1 cellular context compared by ENCODE assay signal in the genomic region with DNA sequence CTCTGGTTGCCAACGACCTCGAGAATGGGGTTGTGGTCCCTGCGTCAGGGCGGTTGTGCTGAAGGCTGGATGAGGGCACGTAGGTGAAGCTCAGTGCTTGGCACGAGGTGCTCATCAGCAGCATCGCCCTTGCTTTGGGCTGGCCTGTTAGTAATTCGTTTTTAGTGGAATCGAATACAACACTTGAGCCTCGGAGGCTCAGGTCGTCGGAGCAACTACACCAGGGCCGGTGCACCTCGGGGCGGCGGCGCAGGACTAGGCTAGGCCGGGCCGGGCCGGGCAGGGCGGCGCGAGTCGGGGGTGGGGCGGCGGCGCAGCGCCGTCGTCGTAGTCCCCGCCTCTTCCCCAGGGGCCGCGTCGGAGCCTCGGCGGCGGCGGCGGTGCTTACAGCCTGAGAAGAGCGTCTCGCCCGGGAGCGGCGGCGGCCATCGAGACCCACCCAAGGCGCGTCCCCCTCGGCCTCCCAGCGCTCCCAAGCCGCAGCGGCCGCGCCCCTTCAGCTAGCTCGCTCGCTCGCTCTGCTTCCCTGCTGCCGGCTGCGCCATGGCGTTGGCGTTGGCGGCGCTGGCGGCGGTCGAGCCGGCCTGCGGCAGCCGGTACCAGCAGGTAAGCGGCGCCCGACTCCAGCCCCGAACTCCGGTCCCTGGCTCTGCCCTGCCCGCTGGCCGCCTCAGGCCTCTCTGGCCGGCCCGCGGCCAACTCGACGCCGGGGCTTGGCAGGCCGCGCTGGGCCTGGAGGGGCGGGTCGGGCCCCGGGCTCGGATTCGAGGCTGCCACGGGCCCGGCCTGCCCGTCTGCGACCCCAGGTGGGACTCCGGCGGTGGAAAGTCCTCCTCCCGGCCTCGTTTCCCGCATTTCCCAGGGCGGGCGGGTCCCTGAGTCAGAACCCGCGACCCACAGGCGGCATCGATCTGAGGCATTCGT.
TF ChIP-seq lines count a peak whose summit lies in the region.

A gene with protein sequence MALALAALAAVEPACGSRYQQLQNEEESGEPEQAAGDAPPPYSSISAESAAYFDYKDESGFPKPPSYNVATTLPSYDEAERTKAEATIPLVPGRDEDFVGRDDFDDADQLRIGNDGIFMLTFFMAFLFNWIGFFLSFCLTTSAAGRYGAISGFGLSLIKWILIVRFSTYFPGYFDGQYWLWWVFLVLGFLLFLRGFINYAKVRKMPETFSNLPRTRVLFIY (plus strand): TSS at position 348 of the 924 bp plus-strand sequence. CDS start 196 bp downstream, at position 544.

TF ChIP-seq in HepG2, 621 proteins besides CTCF, POLR2A, EP300 and RAD21 (continued from another document and continues in another):
- TF ChIP-seq, protein P1, sequence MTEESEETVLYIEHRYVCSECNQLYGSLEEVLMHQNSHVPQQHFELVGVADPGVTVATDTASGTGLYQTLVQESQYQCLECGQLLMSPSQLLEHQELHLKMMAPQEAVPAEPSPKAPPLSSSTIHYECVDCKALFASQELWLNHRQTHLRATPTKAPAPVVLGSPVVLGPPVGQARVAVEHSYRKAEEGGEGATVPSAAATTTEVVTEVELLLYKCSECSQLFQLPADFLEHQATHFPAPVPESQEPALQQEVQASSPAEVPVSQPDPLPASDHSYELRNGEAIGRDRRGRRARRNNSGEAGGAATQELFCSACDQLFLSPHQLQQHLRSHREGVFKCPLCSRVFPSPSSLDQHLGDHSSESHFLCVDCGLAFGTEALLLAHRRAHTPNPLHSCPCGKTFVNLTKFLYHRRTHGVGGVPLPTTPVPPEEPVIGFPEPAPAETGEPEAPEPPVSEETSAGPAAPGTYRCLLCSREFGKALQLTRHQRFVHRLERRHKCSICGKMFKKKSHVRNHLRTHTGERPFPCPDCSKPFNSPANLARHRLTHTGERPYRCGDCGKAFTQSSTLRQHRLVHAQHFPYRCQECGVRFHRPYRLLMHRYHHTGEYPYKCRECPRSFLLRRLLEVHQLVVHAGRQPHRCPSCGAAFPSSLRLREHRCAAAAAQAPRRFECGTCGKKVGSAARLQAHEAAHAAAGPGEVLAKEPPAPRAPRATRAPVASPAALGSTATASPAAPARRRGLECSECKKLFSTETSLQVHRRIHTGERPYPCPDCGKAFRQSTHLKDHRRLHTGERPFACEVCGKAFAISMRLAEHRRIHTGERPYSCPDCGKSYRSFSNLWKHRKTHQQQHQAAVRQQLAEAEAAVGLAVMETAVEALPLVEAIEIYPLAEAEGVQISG (CRISPR knock-in tag; IDR thresholded peaks at IDR 0.05) = peak; percentile 51; the same call in 1 of the 2 replicates
- TF ChIP-seq ZNF747 (CRISPR knock-in tag; IDR thresholded peaks at IDR 0.05; ENCODE audit: borderline replicate concordance) = 0 out of 2 replicates have a peak, but pooled peaks have one; percentile 21
- peak; percentile 92 for TF ChIP-seq ARNT2 (CRISPR knock-in tag; IDR thresholded peaks at IDR 0.05; ENCODE audit: low read depth)
- no peak for TF ChIP-seq MTA1 (CRISPR knock-in tag; IDR thresholded peaks at IDR 0.05; ENCODE audit: borderline replicate concordance)
- peak; percentile 13; the same call in 1 of the 2 replicates for TF ChIP-seq ARID5B (CRISPR knock-in tag; IDR thresholded peaks at IDR 0.05)
- TF ChIP-seq, protein P2, sequence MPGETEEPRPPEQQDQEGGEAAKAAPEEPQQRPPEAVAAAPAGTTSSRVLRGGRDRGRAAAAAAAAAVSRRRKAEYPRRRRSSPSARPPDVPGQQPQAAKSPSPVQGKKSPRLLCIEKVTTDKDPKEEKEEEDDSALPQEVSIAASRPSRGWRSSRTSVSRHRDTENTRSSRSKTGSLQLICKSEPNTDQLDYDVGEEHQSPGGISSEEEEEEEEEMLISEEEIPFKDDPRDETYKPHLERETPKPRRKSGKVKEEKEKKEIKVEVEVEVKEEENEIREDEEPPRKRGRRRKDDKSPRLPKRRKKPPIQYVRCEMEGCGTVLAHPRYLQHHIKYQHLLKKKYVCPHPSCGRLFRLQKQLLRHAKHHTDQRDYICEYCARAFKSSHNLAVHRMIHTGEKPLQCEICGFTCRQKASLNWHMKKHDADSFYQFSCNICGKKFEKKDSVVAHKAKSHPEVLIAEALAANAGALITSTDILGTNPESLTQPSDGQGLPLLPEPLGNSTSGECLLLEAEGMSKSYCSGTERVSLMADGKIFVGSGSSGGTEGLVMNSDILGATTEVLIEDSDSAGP (CRISPR knock-in tag; IDR thresholded peaks at IDR 0.05; ENCODE audit: borderline replicate concordance) = peak; percentile 69
- 0 out of 2 replicates have a peak, but pooled peaks have one; percentile 26 for TF ChIP-seq ZSCAN22 (CRISPR knock-in tag; IDR thresholded peaks at IDR 0.05)
- TF ChIP-seq RBFOX2 (IDR thresholded peaks at IDR 0.05; ENCODE audit: low read depth, low read length) = peak; percentile 93
- peak; percentile 66 for TF ChIP-seq TAF1 (CRISPR knock-in tag; IDR thresholded peaks at IDR 0.05)
- TF ChIP-seq CSRNP2 (CRISPR knock-in tag; conservative IDR thresholded peaks at IDR 0.05; ENCODE audit: low read depth) = no peak
- peak; percentile 74; the same call in 1 of the 2 replicates for TF ChIP-seq ZNF414 (CRISPR knock-in tag; IDR thresholded peaks at IDR 0.05)
- peak; percentile 93 for TF ChIP-seq CCDC6 (CRISPR knock-in tag; IDR thresholded peaks at IDR 0.05)
- TF ChIP-seq ZNF776 (CRISPR knock-in tag; IDR thresholded peaks at IDR 0.05) = peak; percentile 78; the same call in 1 of the 2 replicates
- TF ChIP-seq RFXANK (CRISPR knock-in tag; IDR thresholded peaks at IDR 0.05) = no peak
- TF ChIP-seq SPEN (CRISPR knock-in tag; IDR thresholded peaks at IDR 0.05; ENCODE audit: low read depth) = peak; percentile 85
- TF ChIP-seq PRDM15 (CRISPR knock-in tag; IDR thresholded peaks at IDR 0.05) = peak; percentile 47; the same call in 1 of the 2 replicates
- TF ChIP-seq ZNF629 (CRISPR knock-in tag; conservative IDR thresholded peaks at IDR 0.05) = peak; percentile 50; the same call in 1 of the 2 replicates
- no peak; the same call in 1 of the 2 replicates for TF ChIP-seq ZNF230 (CRISPR knock-in tag; IDR thresholded peaks at IDR 0.05)
- no peak for TF ChIP-seq MBD4 (IDR thresholded peaks at IDR 0.05; ENCODE audit: borderline replicate concordance, low read length)
- TF ChIP-seq TCF12 (IDR thresholded peaks at IDR 0.05) = no peak
- no peak for TF ChIP-seq TCF12 (CRISPR knock-in tag; IDR thresholded peaks at IDR 0.05)
- 0 out of 2 replicates have a peak, but pooled peaks have one; percentile 55 for TF ChIP-seq ZNF546 (CRISPR knock-in tag; conservative IDR thresholded peaks at IDR 0.05)
- TF ChIP-seq HDAC1 (CRISPR knock-in tag; IDR thresholded peaks at IDR 0.05) = peak; percentile 33; the same call in 1 of the 2 replicates
- TF ChIP-seq FOXA1 (IDR thresholded peaks at IDR 0.05) = no peak
- TF ChIP-seq FOXA1 (CRISPR knock-in tag; IDR thresholded peaks at IDR 0.05) = 0 out of 2 replicates have a peak, but pooled peaks have one; percentile 9
- no peak for TF ChIP-seq ELF1 (CRISPR knock-in tag; IDR thresholded peaks at IDR 0.05)
- peak; percentile 63; the same call in 1 of the 2 replicates for TF ChIP-seq SP4 (CRISPR knock-in tag; IDR thresholded peaks at IDR 0.05)
- no peak for TF ChIP-seq RBM22 (optimal IDR thresholded peaks at IDR 0.05; ENCODE audit: low read length)
- peak; percentile 76; the same call in 1 of the 2 replicates for TF ChIP-seq ZNF678 (CRISPR knock-in tag; IDR thresholded peaks at IDR 0.05)
- TF ChIP-seq ZNF597 (CRISPR knock-in tag; IDR thresholded peaks at IDR 0.05) = no peak
- TF ChIP-seq ZSCAN29 (CRISPR knock-in tag; conservative IDR thresholded peaks at IDR 0.05) = 0 out of 2 replicates have a peak, but pooled peaks have one; percentile 44
- TF ChIP-seq RAD51 (IDR thresholded peaks at IDR 0.05; ENCODE audit: borderline replicate concordance) = no peak
- TF ChIP-seq ZNF761 (CRISPR knock-in tag; conservative IDR thresholded peaks at IDR 0.05) = 0 out of 2 replicates have a peak, but pooled peaks have one; percentile 77
- no peak for TF ChIP-seq SOX6 (IDR thresholded peaks at IDR 0.05)
- 0 out of 2 replicates have a peak, but pooled peaks have one; percentile 18 for TF ChIP-seq SOX6 (CRISPR knock-in tag; IDR thresholded peaks at IDR 0.05)
- TF ChIP-seq FOXC1 (CRISPR knock-in tag; IDR thresholded peaks at IDR 0.05; ENCODE audit: borderline replicate concordance) = 0 out of 2 replicates have a peak, but pooled peaks have one; percentile 64
- TF ChIP-seq NFATC3 (CRISPR knock-in tag; IDR thresholded peaks at IDR 0.05) = no peak
- no peak for TF ChIP-seq ZNF382 (CRISPR knock-in tag; IDR thresholded peaks at IDR 0.05; ENCODE audit: borderline replicate concordance)
- no peak for TF ChIP-seq TMF1 (CRISPR knock-in tag; IDR thresholded peaks at IDR 0.05; ENCODE audit: low read depth)
